17 cellular contexts compared by ENCODE assay signal in the genomic region with DNA sequence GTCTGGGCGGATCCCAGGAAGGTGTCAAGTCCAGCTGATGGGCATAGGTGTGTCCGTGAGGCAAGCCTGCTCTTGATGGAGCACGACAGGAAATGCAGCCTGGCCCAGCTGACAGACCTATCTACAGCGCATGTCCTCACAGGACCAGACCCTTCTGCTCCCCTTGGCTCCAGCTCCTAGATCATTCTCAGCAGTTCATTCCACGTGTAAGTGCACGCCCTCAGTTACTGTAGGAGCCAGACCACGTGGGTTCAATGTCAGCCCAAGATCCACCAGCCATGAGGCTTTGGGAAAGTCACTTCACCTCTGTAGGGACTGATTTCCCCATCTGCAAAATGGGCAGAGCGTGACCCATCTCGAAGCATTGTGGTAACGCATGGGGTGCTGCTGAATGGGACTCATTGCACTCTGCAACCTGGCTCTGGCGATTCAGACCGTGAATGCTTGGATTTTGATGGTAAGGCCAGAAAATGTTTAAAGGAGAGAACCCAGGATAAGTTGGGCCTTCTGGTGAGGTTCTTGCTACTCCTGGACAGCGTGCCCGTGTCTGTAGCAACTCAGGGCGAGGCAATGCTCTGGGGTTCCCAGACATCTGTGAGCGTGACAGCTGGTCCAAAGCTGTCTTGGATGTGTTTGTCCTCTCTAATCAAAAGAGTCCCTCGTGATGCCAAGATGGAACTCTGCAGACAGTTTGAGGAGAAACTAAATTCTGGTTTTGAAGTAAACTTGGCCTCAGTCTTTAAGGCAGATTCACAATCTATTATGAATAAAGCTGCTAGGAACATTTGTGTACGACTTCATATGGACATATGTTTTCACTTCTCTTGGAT. TPM values are rescaled to one million over a fixed set of nuclear protein-coding genes. Genes with fewer than 3 reads are reported as not detected.
DNase-seq lines count a peak whose midpoint lies in the region; ATAC-seq, FAIRE-seq and TF ChIP-seq lines count a peak whose summit lies in the region.
"Had no signal": no experiment of that assay in that cellular context is flagged by ENCODE, and none has a peak within 500 bp of the region (broad histone marks: within the 10 kb centered on the region; RNA-seq: fewer than 3 reads in every experiment).

No MANE protein-coding gene starts in this region.

- in situ Hi-C loops in mammary epithelial cell (cut with MboI; ENCODE audit: low sequenced_read_pairs in 2 of 2), result loop anchor here in 1 of 2 donors (5.0 kb wide), 1 partner anchor 319 kb away; no protein-coding TSS in a partner anchor

- H3K27me3 ChIP-seq in mammary epithelial cell (ENCODE audit: insufficient read depth, low read length) (no peaks in the 10 kb centered on the region), esophagus squamous epithelium (no peaks in the 10 kb centered on the region), liver (ENCODE audit: control insufficient read depth in 4 of 4, insufficient read depth in 4 of 4, low read length in 3 of 4) (no peaks in the 10 kb centered on the region)
- H3K27me3 ChIP-seq: upper lobe of left lung had no signal

- BruUV-seq in mammary epithelial cell (replicated peaks; lab: Mats Ljungman, UMichigan) (no TSS peak), MCF 10A (replicated peaks; lab: Mats Ljungman, UMichigan) (no TSS peak)

- CTCF ChIA-PET in mammary epithelial cell (lab: Charles Lee; ENCODE audit: low non-redundant PET) (interaction anchor here (0.9 kb wide), 1 partner anchor 317 kb away, joined by 4 read pairs; no protein-coding TSS in a partner anchor), MCF 10A (lab: Yijun Ruan, JAX) (interaction anchor here (0.9 to 9.7 kb wide), 20 partner anchors 12 to 1086 kb away, joined by 3 to 266 read pairs (median 4); partner anchors contain the start of gene TMEM17)

- H3K27ac ChIP-seq in mammary epithelial cell (ENCODE audit: insufficient read depth, low read depth, low read length), result no peak overlapping the region
- peak overlapping the region; percentile 87 to 92 (median 90) for H3K27ac ChIP-seq in esophagus squamous epithelium
- H3K27ac ChIP-seq in liver (ENCODE audit: low read depth in 1 of 2, low read length in 2 of 2), result peak overlapping the region; percentile 32 to 83

- H3K9me3 ChIP-seq in mammary epithelial cell (replicated peaks; ENCODE audit: insufficient read depth, low read length) (no peaks in the 10 kb centered on the region), esophagus squamous epithelium (no peaks in the 10 kb centered on the region), liver (ENCODE audit: control insufficient read depth in 4 of 4, low read length in 3 of 4) (no peaks in the 10 kb centered on the region)
- H3K9me3 ChIP-seq: upper lobe of left lung had no signal

- no peaks in the 10 kb centered on the region for H3K9me3 Mint-ChIP-seq in MCF 10A (ENCODE audit: unreplicated experiment)
- H3K9me3 Mint-ChIP-seq: activated T-cell treated with anti-CD3 and anti-CD28 coated beads, Interleukin-2, amount 50 U/mL, for 4 hours had no signal

- H3K36me3 ChIP-seq in mammary epithelial cell (ENCODE audit: insufficient read depth, low read length) (no peaks in the 10 kb centered on the region), esophagus squamous epithelium (no peaks in the 10 kb centered on the region), liver (ENCODE audit: control insufficient read depth in 4 of 4, insufficient read depth in 3 of 4, low read depth in 1 of 4, low read length in 3 of 4) (no peaks in the 10 kb centered on the region)
- H3K36me3 ChIP-seq: upper lobe of left lung had no signal

- dilution Hi-C loops in mammary epithelial cell (cut with HindIII; ENCODE audit: low sequenced_read_pairs), result no loop called here

- no peak overlapping the region for H3K4me3 ChIP-seq in mammary epithelial cell (replicated peaks in 1 of 3; ENCODE audit: insufficient read depth in 1 of 3, low read depth in 2 of 3, low read length in 3 of 3)
- no peak overlapping the region for H3K4me3 ChIP-seq in esophagus squamous epithelium
- no peak overlapping the region for H3K4me3 ChIP-seq in liver (ENCODE audit: low read depth in 1 of 3, low read length in 3 of 3)

- peak; percentile 9 for FAIRE-seq in urothelium cell line (lab: Jason Lieb, UNC)
- FAIRE-seq: islet of Langerhans had no signal

- H2AFZ ChIP-seq in mammary epithelial cell (ENCODE audit: low read depth, low read length), result peak overlapping the region; percentile 54

- H3K79me2 ChIP-seq in mammary epithelial cell (ENCODE audit: insufficient read depth, low read length), result no peaks in the 10 kb centered on the region

- no peak overlapping the region for H3K9ac ChIP-seq in mammary epithelial cell (ENCODE audit: insufficient read depth, low read length)
- no peak overlapping the region for H3K9ac ChIP-seq in liver (ENCODE audit: low read depth in 1 of 2, low read length in 2 of 2)

- H4K20me1 ChIP-seq in mammary epithelial cell (ENCODE audit: insufficient read depth, low read length), result no peaks in the 10 kb centered on the region

- H3K36me3 Mint-ChIP-seq in MCF 10A (ENCODE audit: insufficient read depth, unreplicated experiment), result peaks cover 6% of the 10 kb centered on the region

- peaks cover 5% of the 10 kb centered on the region for H3K4me1 Mint-ChIP-seq in MCF 10A (ENCODE audit: insufficient read depth, unreplicated experiment)

- ATAC-seq in HG03571 (IDR thresholded peaks at IDR 0.05; ENCODE audit: unreplicated experiment), result no peak
- ATAC-seq: activated T-cell treated with anti-CD3 and anti-CD28 coated beads, Interleukin-2, amount 50 U/mL, for 4 hours; PC-3 had no signal

- WGBS in mammary epithelial cell (ENCODE audit: low coverage, missing lambda C conversion rate), result 93% methylated on average over 16 of the region's 18 CpGs
- WGBS in esophagus squamous epithelium, 2 donors, result 49 to 82% methylated on average over 12 to 13 of the region's 18 CpGs
- WGBS in liver, result 91% methylated on average over 18 of the region's 18 CpGs

- POLR2A ChIA-PET in MCF 10A (lab: Yijun Ruan, JAX), result interaction anchor here (0.6 to 3.0 kb wide), 7 partner anchors 27 to 317 kb away, joined by 3 to 29 read pairs (median 3); partner anchors contain the start of gene TMEM17

- intact Hi-C loops in mammary epithelial cell (cut with micrococcal nuclease), result loop anchor here (5.0 to 10.0 kb wide), 4 partner anchors 49 to 1086 kb away; partner anchors contain the start of gene TMEM17
- intact Hi-C loops in MCF 10A (cut with micrococcal nuclease), result loop anchor here (10.0 kb wide), 1 partner anchor 566 kb away; no protein-coding TSS in a partner anchor
- intact Hi-C loops in esophagus squamous epithelium (cut with DNase I), result loop anchor here (5.0 kb wide), 1 partner anchor 319 kb away; no protein-coding TSS in a partner anchor

- H3K4me2 ChIP-seq in mammary epithelial cell (ENCODE audit: insufficient read depth, low read depth, low read length), result no peak overlapping the region

- no peak overlapping the region for H3K4me3 Mint-ChIP-seq in MCF 10A (ENCODE audit: unreplicated experiment)

- TF ChIP-seq RAD21 in liver (IDR thresholded peaks at IDR 0.05), result no peak

- TF ChIP-seq POLR2A in esophagus squamous epithelium (IDR thresholded peaks at IDR 0.05), result no peak

- H3K4me1 ChIP-seq in mammary epithelial cell (ENCODE audit: insufficient read depth, low read length) (peaks cover 32% of the 10 kb centered on the region), esophagus squamous epithelium (peaks cover 10 to 72% (median 43%) of the 10 kb centered on the region in 3 donors), liver (ENCODE audit: control insufficient read depth in 4 of 4, insufficient read depth in 4 of 4, low read length in 3 of 4) (peaks cover 16 to 55% (median 41%) of the 10 kb centered on the region in 4 donors)

- H3K27ac Mint-ChIP-seq in MCF 10A (ENCODE audit: low read depth, unreplicated experiment), result no peak overlapping the region

- TF ChIP-seq CTCF in mammary epithelial cell (conservative IDR thresholded peaks at IDR 0.05 in 1 of 2, IDR thresholded peaks at IDR 0.05 in 1 of 2; ENCODE audit: extremely low read depth in 1 of 2, insufficient read depth in 1 of 2, low read depth in 1 of 2, low read length in 2 of 2) (no peak), MCF 10A (IDR thresholded peaks at IDR 0.05; ENCODE audit: unreplicated experiment) (no peak), esophagus squamous epithelium (IDR thresholded peaks at IDR 0.05) (no peak), liver (IDR thresholded peaks at IDR 0.05; ENCODE audit: low read depth, low read length, missing input control) (no peak), GM20000 (IDR thresholded peaks at IDR 0.05; ENCODE audit: extremely low read depth, missing control alignments) (no peak)

- H3K27me3 Mint-ChIP-seq in MCF 10A (ENCODE audit: insufficient read depth, unreplicated experiment), result no peaks in the 10 kb centered on the region

- DNase-seq in mammary epithelial cell (peak; percentile 33), MCF 10A (ENCODE audit: unreplicated experiment) (no peak), esophagus squamous epithelium (lab: John Stamatoyannopoulos, UW) (no peak), urothelium cell line (ENCODE audit: low spot score) (no peak), GM20000 (ENCODE audit: low spot score) (no peak), GM19238 (ENCODE audit: insufficient read length, low spot score) (no peak)
- DNase-seq: activated T-cell treated with anti-CD3 and anti-CD28 coated beads, Interleukin-2, amount 50 U/mL, for 4 hours; caudate nucleus; effector CD8-positive, alpha-beta T cell; HCEC 1CT; NCI-H2081; NCI-H524; PC-3; upper lobe of left lung had no signal

RNA-seq across cellular contexts. Expression of gene TMEM17, which starts 47.6 kb away (rescaled TPM):
- total RNA-seq in mammary epithelial cell (1 to 10 TPM; 3.0 to 3.9 TPM), MCF 10A (2022) (2.6 and 3.1 TPM in 2 replicates), esophagus squamous epithelium (1 to 10 TPM; 1.7 to 3.4 (median 2.7) TPM), liver (1 to 10 TPM in 1 of 2 donors, under 1 TPM in 1; 0.70 to 1.9 TPM)
- polyA plus RNA-seq in mammary epithelial cell (3.6 TPM), liver (1 to 10 TPM in 1 of 2 donors, under 1 TPM in 1; 0.73 to 1.8 TPM)
- polyA minus RNA-seq in mammary epithelial cell, result not detected
